In genomic region chr4:35189988-35190613, GRCh38 we compare ENCODE assay signal across 20 cellular contexts.
"Had no signal": no experiment of that assay in that cellular context is flagged by ENCODE, and none has a peak within 500 bp of the region (broad histone marks: within the 10 kb centered on the region; RNA-seq: fewer than 3 reads in every experiment).

No MANE protein-coding gene starts in this region.

- H3K27ac Mint-ChIP-seq: naive thymus-derived CD4-positive, alpha-beta T cell; nephron progenitor cell; type B pancreatic cell had no signal

- H3K4me1 ChIP-seq: heart left ventricle, right atrium auricular region had no signal

- H3K36me3 ChIP-seq: heart left ventricle, neutrophil, right atrium auricular region had no signal

- H3K27me3 ChIP-seq: heart left ventricle, neutrophil, right atrium auricular region had no signal

- H3K27ac ChIP-seq: coronary artery, heart left ventricle, neutrophil, right atrium auricular region had no signal

- H3K4me3 Mint-ChIP-seq: naive thymus-derived CD4-positive, alpha-beta T cell; nephron progenitor cell; type B pancreatic cell had no signal

- H3K4me3 ChIP-seq: coronary artery, heart left ventricle, right atrium auricular region had no signal

- H3K36me3 Mint-ChIP-seq: naive thymus-derived CD4-positive, alpha-beta T cell; type B pancreatic cell had no signal

- DNase-seq: effector CD8-positive, alpha-beta T cell; heart left ventricle; hippocampal formation; kidney glomerular epithelial cell; mesendoderm; naive thymus-derived CD4-positive, alpha-beta T cell; nephron progenitor cell; small intestine; stimulated activated CD4-positive, alpha-beta T cell treated with anti-CD3 and anti-CD28 coated beads, Interleukin-12 subunit alpha, Interleukin-12 subunit beta, amount 100 ng/mL, for 4 hours; stimulated activated CD4-positive, alpha-beta T cell treated with anti-CD3 and anti-CD28 coated beads, Interleukin-2, amount 100 ng/mL, for 48 hours; stimulated activated naive CD4-positive, alpha-beta T cell treated with Interleukin-2 at 50 U/mL for 16 hours had no signal

- ATAC-seq: esophagus mucosa; heart left ventricle; naive thymus-derived CD4-positive, alpha-beta T cell had no signal

- H3K27me3 Mint-ChIP-seq: naive thymus-derived CD4-positive, alpha-beta T cell; type B pancreatic cell had no signal

- H3K4me1 Mint-ChIP-seq: naive thymus-derived CD4-positive, alpha-beta T cell; nephron progenitor cell had no signal

- H3K9me3 Mint-ChIP-seq: nephron progenitor cell, type B pancreatic cell had no signal

- FAIRE-seq: endometrium, frontal cortex, islet of Langerhans, small intestine, urothelium cell line had no signal

- H3K9me3 ChIP-seq: heart left ventricle, neutrophil, right atrium auricular region had no signal
